Comparison of ENCODE assay signal across 20 cellular contexts in genomic region chr4:151743128-151743854, GRCh38. TPM values are rescaled to one million over a fixed set of nuclear protein-coding genes. Genes with fewer than 3 reads are reported as not detected.
DNase-seq lines count a peak whose midpoint lies in the region; ATAC-seq, FAIRE-seq and TF ChIP-seq lines count a peak whose summit lies in the region.
"Had no signal": no experiment of that assay in that cellular context is flagged by ENCODE, and none has a peak within 500 bp of the region (broad histone marks: within the 10 kb centered on the region; RNA-seq: fewer than 3 reads in every experiment).

No MANE protein-coding gene starts in this region.

- DNase-seq in bronchial epithelial cell (ENCODE audit: low read depth): peak; percentile 71
- peak; percentile 73 for DNase-seq in mesendoderm
- no peak for DNase-seq in NCI-H146 (lab: John Stamatoyannopoulos, UW)
- no peak for DNase-seq in stimulated activated CD4-positive, alpha-beta T cell treated with anti-CD3 and anti-CD28 coated beads, Interleukin-12 subunit alpha, Interleukin-12 subunit beta, amount 100 ng/mL, for 4 hours
- DNase-seq in CD8-positive, alpha-beta memory T cell: no peak
- DNase-seq in Calu3: no peak
- DNase-seq: activated CD4-positive, CD25-positive, alpha-beta regulatory T cell; adrenal gland; COR-L47; Kasumi-1; NCI-H1417; NCI-H2171 treated with DMSO at 0.1 percent for 48 hours; stimulated activated CD4-positive, alpha-beta T cell treated with anti-CD3 and anti-CD28 coated beads, Interleukin-4, amount 100 ng/mL, for 1 hour had no signal

- H3K9me3 ChIP-seq in CD8-positive, alpha-beta memory T cell (ENCODE audit: low read length): no peaks in the 10 kb centered on the region
- H3K9me3 ChIP-seq: adrenal gland, suprapubic skin had no signal

- no CpG with 5 or more reads among the region's 3 CpGs for WGBS in mesendoderm (ENCODE audit: extremely low coverage, insufficient coverage, low lambda C conversion rate)

- H3K4me3 ChIP-seq in bronchial epithelial cell (ENCODE audit: low read depth, low read length) (no peak overlapping the region), mesendoderm (ENCODE audit: low read length) (no peak overlapping the region)
- no peak overlapping the region for H3K4me3 ChIP-seq in CD8-positive, alpha-beta memory T cell (ENCODE audit: low read length)
- H3K4me3 ChIP-seq: adrenal gland, suprapubic skin had no signal

- CTCF ChIA-PET in CD8-positive, alpha-beta memory T cell (lab: Charles Lee): no interaction called here
- CTCF ChIA-PET in Calu3 (lab: Charles Lee): no interaction called here

- no peaks in the 10 kb centered on the region for H3K79me2 ChIP-seq in mesendoderm (ENCODE audit: control insufficient read depth, insufficient read depth, low read length)

- no peak overlapping the region for H3K23ac ChIP-seq in mesendoderm (ENCODE audit: low read length)

- TF ChIP-seq CTCF in bronchial epithelial cell (IDR thresholded peaks at IDR 0.05; ENCODE audit: insufficient read depth, low read length, severe bottlenecking) (peak; percentile 4), Calu3 (IDR thresholded peaks at IDR 0.05; ENCODE audit: unreplicated experiment) (no peak)

- no peak overlapping the region for H3K9ac ChIP-seq in mesendoderm (ENCODE audit: low read length)

- POLR2A ChIA-PET in CD8-positive, alpha-beta memory T cell (lab: Charles Lee): no interaction called here

- H3K36me3 ChIP-seq in bronchial epithelial cell (ENCODE audit: control insufficient read depth, insufficient read depth, low read length): no peaks in the 10 kb centered on the region
- no peaks in the 10 kb centered on the region for H3K36me3 ChIP-seq in mesendoderm (ENCODE audit: control insufficient read depth, insufficient read depth, low read length)
- no peaks in the 10 kb centered on the region for H3K36me3 ChIP-seq in CD8-positive, alpha-beta memory T cell (ENCODE audit: insufficient read depth, low read length)
- H3K36me3 ChIP-seq: adrenal gland had no signal

- no peak overlapping the region for H4K8ac ChIP-seq in mesendoderm (ENCODE audit: low read depth, low read length)

- no peaks in the 10 kb centered on the region for H3K27me3 ChIP-seq in bronchial epithelial cell (ENCODE audit: control insufficient read depth, insufficient read depth, low read length)
- no peaks in the 10 kb centered on the region for H3K27me3 ChIP-seq in mesendoderm (ENCODE audit: insufficient read depth, low read length, poor library complexity)
- no peaks in the 10 kb centered on the region for H3K27me3 ChIP-seq in CD8-positive, alpha-beta memory T cell (ENCODE audit: insufficient read depth, low read length, poor library complexity, severe bottlenecking)
- H3K27me3 ChIP-seq: adrenal gland, suprapubic skin had no signal

- H3K27me3 Mint-ChIP-seq in CD8-positive, alpha-beta memory T cell: no peaks in the 10 kb centered on the region
- no peaks in the 10 kb centered on the region for H3K27me3 Mint-ChIP-seq in Calu3 (ENCODE audit: unreplicated experiment)
- H3K27me3 Mint-ChIP-seq: activated T-helper 17 cell treated with anti-CD3 and anti-CD28 coated beads, Interleukin-2, amount 50 U/mL, for 72 hours had no signal

- H3K4me1 Mint-ChIP-seq in CD8-positive, alpha-beta memory T cell: no peaks in the 10 kb centered on the region
- no peaks in the 10 kb centered on the region for H3K4me1 Mint-ChIP-seq in Calu3 (ENCODE audit: low read depth, unreplicated experiment)

- H3K56ac ChIP-seq in mesendoderm (ENCODE audit: low read length): no peak overlapping the region

- peak; percentile 62 for ATAC-seq in GM18868 (IDR thresholded peaks at IDR 0.05; ENCODE audit: unreplicated experiment)
- ATAC-seq: activated T-helper 17 cell treated with anti-CD3 and anti-CD28 coated beads, Interleukin-2, amount 50 U/mL, for 72 hours had no signal

- no peak overlapping the region for H2BK5ac ChIP-seq in mesendoderm (ENCODE audit: low read length)

- H2BK15ac ChIP-seq in mesendoderm (replicated peaks; ENCODE audit: low read depth): no peak overlapping the region

- no peak overlapping the region for H2BK120ac ChIP-seq in mesendoderm (ENCODE audit: low read depth, low read length)

- H4K5ac ChIP-seq in mesendoderm (ENCODE audit: low read length): no peak overlapping the region

- H3K18ac ChIP-seq in mesendoderm (ENCODE audit: low read length): no peak overlapping the region

- H3K4me1 ChIP-seq in mesendoderm (ENCODE audit: control insufficient read depth, low read depth, low read length): no peaks in the 10 kb centered on the region
- no peaks in the 10 kb centered on the region for H3K4me1 ChIP-seq in CD8-positive, alpha-beta memory T cell (ENCODE audit: insufficient read depth, low read length)
- H3K4me1 ChIP-seq: suprapubic skin had no signal

- H3K4me3 Mint-ChIP-seq in CD8-positive, alpha-beta memory T cell: no peak overlapping the region
- H3K4me3 Mint-ChIP-seq in Calu3 (ENCODE audit: low read depth, unreplicated experiment): no peak overlapping the region
- H3K4me3 Mint-ChIP-seq: activated T-helper 17 cell treated with anti-CD3 and anti-CD28 coated beads, Interleukin-2, amount 50 U/mL, for 72 hours; neural crest cell; T-helper 1 cell treated with Interleukin-12 subunit alpha and Interleukin-12 subunit beta and Interleukin-4 antibody, amounts not matched to agents 30 μg/mL and 1 μg/mL, for 36 hours had no signal

- H3K27ac ChIP-seq in mesendoderm (ENCODE audit: low read depth, low read length): no peak overlapping the region
- no peak overlapping the region for H3K27ac ChIP-seq in CD8-positive, alpha-beta memory T cell (ENCODE audit: low read depth, low read length)
- H3K27ac ChIP-seq: adrenal gland, suprapubic skin had no signal

- TF ChIP-seq RAD21 in Ishikawa (IDR thresholded peaks at IDR 0.05; ENCODE audit: low read depth): 0 out of 2 replicates have a peak, but pooled peaks have one; percentile 5

- no peak for FAIRE-seq in bronchial epithelial cell (lab: Jason Lieb, UNC)
- FAIRE-seq: G401.6 had no signal

- no peak overlapping the region for H3K27ac Mint-ChIP-seq in CD8-positive, alpha-beta memory T cell
- H3K27ac Mint-ChIP-seq in Calu3 (ENCODE audit: unreplicated experiment): no peak overlapping the region
- H3K27ac Mint-ChIP-seq: activated T-helper 17 cell treated with anti-CD3 and anti-CD28 coated beads, Interleukin-2, amount 50 U/mL, for 72 hours; T-helper 1 cell treated with Interleukin-12 subunit alpha and Interleukin-12 subunit beta and Interleukin-4 antibody, amounts not matched to agents 30 μg/mL and 1 μg/mL, for 36 hours had no signal

- TF ChIP-seq EP300 in Ishikawa (IDR thresholded peaks at IDR 0.05; ENCODE audit: borderline replicate concordance): no peak

- H3K4me2 ChIP-seq in mesendoderm (ENCODE audit: low read length): no peak overlapping the region

- intact Hi-C loops in Calu3 (cut with micrococcal nuclease; ENCODE audit: unreplicated experiment): no loop called here

- H3K79me1 ChIP-seq in mesendoderm (ENCODE audit: low read length): no peaks in the 10 kb centered on the region

- peaks cover 13 to 64% (median 25%) of the 10 kb centered on the region in 3 donors for H3K36me3 Mint-ChIP-seq in CD8-positive, alpha-beta memory T cell
- H3K36me3 Mint-ChIP-seq in Calu3 (ENCODE audit: insufficient read depth, unreplicated experiment): no peaks in the 10 kb centered on the region

- H3K9me3 Mint-ChIP-seq in CD8-positive, alpha-beta memory T cell: peaks cover under 1 to 7% (median 2%) of the 10 kb centered on the region in 5 donors
- H3K9me3 Mint-ChIP-seq in Calu3 (ENCODE audit: low read depth, unreplicated experiment): no peaks in the 10 kb centered on the region
- H3K9me3 Mint-ChIP-seq: activated T-helper 17 cell treated with anti-CD3 and anti-CD28 coated beads, Interleukin-2, amount 50 U/mL, for 72 hours had no signal

- H3K4ac ChIP-seq in mesendoderm (ENCODE audit: low read depth, low read length): no peak overlapping the region

- H2AK5ac ChIP-seq in mesendoderm (ENCODE audit: low read length): no peak overlapping the region

- BruUV-seq in Calu3 (replicated peaks; lab: Mats Ljungman, UMichigan): no TSS peak

TF ChIP-seq in Ishikawa, 13 proteins besides CTCF, POLR2A, EP300 and RAD21:
- TF ChIP-seq YY1 (IDR thresholded peaks at IDR 0.05; ENCODE audit: low read depth) (no peak), MAX (IDR thresholded peaks at IDR 0.05) (no peak), ZBTB7A (IDR thresholded peaks at IDR 0.05; ENCODE audit: low read depth) (no peak)

RNA-seq across cellular contexts. Expression of gene GATB, which starts 17.5 kb away (rescaled TPM):
- total RNA-seq in bronchial epithelial cell (11.1 and 14.0 TPM in 2 replicates), Calu3 (2022) (11.6 and 13.7 TPM in 2 replicates)
- 9.5 TPM for polyA plus RNA-seq in mesendoderm (2013, experiment 1 of 2)
- 10.1 TPM for polyA plus RNA-seq in mesendoderm (2013, experiment 2 of 2)
- 10 to 100 TPM; 27.0 to 29.6 TPM for total RNA-seq in CD8-positive, alpha-beta memory T cell
- 12.3 TPM for polyA plus RNA-seq in CD8-positive, alpha-beta memory T cell

Comparison
In these comparisons a context has a peak if more than half of its experiments do, and no peak if none do; other contexts are left out.
1. DNase-seq: peak in bronchial epithelial cell (single experiment) and mesendoderm (single experiment); none in NCI-H146 (single experiment), stimulated activated CD4-positive, alpha-beta T cell treated with anti-CD3 and anti-CD28 coated beads, Interleukin-12 subunit alpha, Interleukin-12 subunit beta, amount 100 ng/mL, for 4 hours (single experiment), CD8-positive, alpha-beta memory T cell (0 of 5) and Calu3 (single experiment).